36 cellular contexts compared by ENCODE assay signal in the genomic region with DNA sequence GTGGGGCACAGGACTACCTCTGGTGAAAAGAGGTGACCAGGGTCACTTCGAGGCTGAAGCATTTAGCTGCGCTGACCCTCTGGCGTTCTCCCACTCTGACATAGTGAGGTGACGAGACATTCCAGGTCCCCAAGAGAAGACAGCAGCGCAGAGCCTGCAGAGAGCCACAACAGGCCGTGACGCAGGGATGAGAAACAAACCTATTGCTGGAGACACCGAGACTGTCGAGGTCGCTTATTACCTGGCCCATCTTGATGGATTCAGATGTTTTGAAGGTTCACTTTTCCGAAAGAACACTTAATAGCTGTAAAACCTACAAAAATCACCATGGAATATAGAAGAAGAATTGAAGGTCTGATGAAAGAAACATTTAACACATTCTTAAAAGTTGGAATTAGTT.
"Had no signal": no experiment of that assay in that cellular context is flagged by ENCODE, and none has a peak within 500 bp of the region (broad histone marks: within the 10 kb centered on the region; RNA-seq: fewer than 3 reads in every experiment).

No MANE protein-coding gene starts in this region.

- H3K36me3 ChIP-seq: MG63 had no signal

- H3K27me3 ChIP-seq: MG63 had no signal

- DNase-seq: Karpas-422, Kasumi-1, MG63, MM.1S, MV-4-11, NCI-H1048, NCI-H1092, NCI-H1092 treated with DMSO at 0.1 percent for 48 hours, NCI-H1105, NCI-H1105 treated with DMSO at 0.1 percent for 48 hours, NCI-H1417, NCI-H1417 treated with DMSO at 0.1 percent for 48 hours, NCI-H1436, NCI-H1436 treated with DMSO at 0.1 percent for 48 hours, NCI-H146, NCI-H1694, NCI-H1694 treated with DMSO at 0.1 percent for 48 hours, NCI-H187, NCI-H187 treated with DMSO at 0.1 percent for 48 hours, NCI-H1930, NCI-H2029, NCI-H2029 treated with DMSO at 0.1 percent for 48 hours, NCI-H2081, NCI-H2081 treated with DMSO at 0.1 percent for 48 hours, NCI-H2107, NCI-H2171, NCI-H2171 treated with DMSO at 0.1 percent for 48 hours, NCI-H2227 treated with DMSO at 0.1 percent for 48 hours, NCI-H226, NCI-H345, NCI-H446, NCI-H446 treated with DMSO at 0.1 percent for 48 hours, NCI-H510A, NCI-H510A treated with DMSO at 0.1 percent for 48 hours, NCI-H524, NCI-H524 treated with DMSO at 0.1 percent for 48 hours had no signal

- H3K9me3 ChIP-seq: MG63 had no signal

- H3K4me3 ChIP-seq: MG63 had no signal
